Comparison of ENCODE assay signal across 12 cellular contexts in the genomic region with DNA sequence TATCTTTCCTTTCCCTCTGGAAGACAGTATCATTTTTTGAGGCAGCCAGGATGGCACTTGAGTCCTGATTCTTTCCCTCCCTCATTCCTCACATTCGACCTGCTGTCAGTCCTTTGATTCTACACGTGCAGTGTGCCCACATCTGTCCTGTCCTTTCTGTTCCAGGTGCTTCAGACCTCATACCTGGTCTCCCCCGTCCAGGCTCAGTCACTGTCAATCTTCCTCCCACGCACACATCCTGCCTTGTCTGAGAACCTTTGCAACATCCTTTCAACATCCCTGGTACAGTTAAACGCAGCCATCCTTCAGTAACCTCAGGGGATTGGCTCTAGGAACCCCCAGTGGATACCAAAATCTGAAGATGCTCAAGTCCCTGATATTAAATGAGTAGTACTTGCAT. TPM values are rescaled to one million over a fixed set of nuclear protein-coding genes. Genes with fewer than 3 reads are reported as not detected.
DNase-seq lines count a peak whose midpoint lies in the region; ATAC-seq and TF ChIP-seq lines count a peak whose summit lies in the region.
"Had no signal": no experiment of that assay in that cellular context is flagged by ENCODE, and none has a peak within 500 bp of the region (broad histone marks: within the 10 kb centered on the region; RNA-seq: fewer than 3 reads in every experiment).

No MANE protein-coding gene starts in this region.

- no peaks in the 10 kb centered on the region for H3K9me3 Mint-ChIP-seq in activated CD4-positive, alpha-beta T cell treated with anti-CD3 and anti-CD28 coated beads, Interleukin-2, amount 10 ng/mL, durations not matched to agents 7 days and 5 days
- no peaks in the 10 kb centered on the region for H3K9me3 Mint-ChIP-seq in effector memory CD8-positive, alpha-beta T cell
- H3K9me3 Mint-ChIP-seq in HFFc6, result no peaks in the 10 kb centered on the region

- POLR2A ChIA-PET in activated CD4-positive, alpha-beta T cell treated with anti-CD3 and anti-CD28 coated beads, Interleukin-2, amount 10 ng/mL, durations not matched to agents 7 days and 5 days (lab: Charles Lee), result no interaction called here

- TF ChIP-seq CTCF in HFFc6 (IDR thresholded peaks at IDR 0.05), result no peak
- TF ChIP-seq CTCF in GM13977 (IDR thresholded peaks at IDR 0.05; ENCODE audit: extremely low read depth, insufficient read depth, missing control alignments), result no peak

- CTCF ChIA-PET in activated CD4-positive, alpha-beta T cell treated with anti-CD3 and anti-CD28 coated beads, Interleukin-2, amount 10 ng/mL, durations not matched to agents 7 days and 5 days (lab: Charles Lee), result no interaction called here

- ATAC-seq in effector memory CD8-positive, alpha-beta T cell (replicated peaks), result peak; percentile 76
- no peak for ATAC-seq in GM18870 (IDR thresholded peaks at IDR 0.05; ENCODE audit: unreplicated experiment)
- ATAC-seq: gastroesophageal sphincter, Panc1 had no signal

- H3K27me3 Mint-ChIP-seq in activated CD4-positive, alpha-beta T cell treated with anti-CD3 and anti-CD28 coated beads, Interleukin-2, amount 10 ng/mL, durations not matched to agents 7 days and 5 days, result no peaks in the 10 kb centered on the region
- no peaks in the 10 kb centered on the region for H3K27me3 Mint-ChIP-seq in effector memory CD8-positive, alpha-beta T cell
- H3K27me3 Mint-ChIP-seq in HFFc6 (ENCODE audit: insufficient read depth), result peaks cover 34% of the 10 kb centered on the region; the same call in 1 of the 2 replicates

- in situ Hi-C loops in GM13977 (cut with MboI; ENCODE audit: low pct_unique_long_range_greater_than_20kb, low sequenced_read_pairs, unreplicated experiment), result no loop called here

- peak; percentile 35 for DNase-seq in stimulated activated CD4-positive, alpha-beta T cell treated with anti-CD3 and anti-CD28 coated beads, Interleukin-1b, Interleukin-23, amount 100 ng/mL, for 48 hours
- no peak for DNase-seq in stimulated activated CD4-positive, alpha-beta T cell treated with anti-CD3 and anti-CD28 coated beads, Interleukin-12 subunit alpha, Interleukin-12 subunit beta, amount 100 ng/mL, for 4 hours
- no peak for DNase-seq in activated CD4-positive, alpha-beta T cell treated with anti-CD3 and anti-CD28 coated beads, Interleukin-2, amount 10 ng/mL, durations not matched to agents 7 days and 5 days
- DNase-seq in effector memory CD8-positive, alpha-beta T cell, result no peak
- no peak for DNase-seq in HFFc6
- no peak for DNase-seq in GM13977 (ENCODE audit: low spot score)
- no peak for DNase-seq in NCI-H1930 (lab: John Stamatoyannopoulos, UW)
- DNase-seq: NCI-H1436, NCI-H510A treated with DMSO at 0.1 percent for 48 hours had no signal

- H3K4me1 Mint-ChIP-seq in activated CD4-positive, alpha-beta T cell treated with anti-CD3 and anti-CD28 coated beads, Interleukin-2, amount 10 ng/mL, durations not matched to agents 7 days and 5 days, result peaks cover 88% of the 10 kb centered on the region
- H3K4me1 Mint-ChIP-seq in effector memory CD8-positive, alpha-beta T cell (ENCODE audit: low read depth in 2 of 2), result peaks cover 64 to 72% of the 10 kb centered on the region in 2 donors
- H3K4me1 Mint-ChIP-seq in HFFc6 (ENCODE audit: low read depth), result no peaks in the 10 kb centered on the region; the same call in 1 of the 2 replicates

- H3K36me3 Mint-ChIP-seq in activated CD4-positive, alpha-beta T cell treated with anti-CD3 and anti-CD28 coated beads, Interleukin-2, amount 10 ng/mL, durations not matched to agents 7 days and 5 days (ENCODE audit: low read depth), result peaks cover 74% of the 10 kb centered on the region
- H3K36me3 Mint-ChIP-seq in effector memory CD8-positive, alpha-beta T cell (ENCODE audit: insufficient read depth), result peaks cover 9% of the 10 kb centered on the region
- no peaks in the 10 kb centered on the region for H3K36me3 Mint-ChIP-seq in HFFc6 (ENCODE audit: low read depth)

- H3K27ac Mint-ChIP-seq in activated CD4-positive, alpha-beta T cell treated with anti-CD3 and anti-CD28 coated beads, Interleukin-2, amount 10 ng/mL, durations not matched to agents 7 days and 5 days, result peak overlapping the region; percentile 46
- peak overlapping the region; percentile 49 to 70 for H3K27ac Mint-ChIP-seq in effector memory CD8-positive, alpha-beta T cell
- no peak overlapping the region for H3K27ac Mint-ChIP-seq in HFFc6

- no peak overlapping the region for H3K4me3 Mint-ChIP-seq in activated CD4-positive, alpha-beta T cell treated with anti-CD3 and anti-CD28 coated beads, Interleukin-2, amount 10 ng/mL, durations not matched to agents 7 days and 5 days
- H3K4me3 Mint-ChIP-seq in effector memory CD8-positive, alpha-beta T cell, result peak overlapping the region; percentile 17 to 21
- H3K4me3 Mint-ChIP-seq in HFFc6, result no peak overlapping the region

RNA-seq across cellular contexts. Expression of a gene that starts 10.1 kb away (rescaled TPM):
- 100 to 1,000 TPM; 113 to 119 TPM for total RNA-seq in activated CD4-positive, alpha-beta T cell treated with anti-CD3 and anti-CD28 coated beads, Interleukin-2, amount 10 ng/mL, durations not matched to agents 7 days and 5 days
- 1 to 10 TPM in 2 of 6 experiments, under 1 TPM in 4; 0.17 to 1.1 (median 0.95) TPM for total RNA-seq in HFFc6 (2021; fragmentation: NEBNext Ultra II Directional; extraction: Animal tissue kit (Norgen Biotek cat#: 25700))

RNA-seq across cellular contexts. Expression of a gene that starts 57.6 kb away (rescaled TPM):
- total RNA-seq in activated CD4-positive, alpha-beta T cell treated with anti-CD3 and anti-CD28 coated beads, Interleukin-2, amount 10 ng/mL, durations not matched to agents 7 days and 5 days, result 10 to 100 TPM; 56.1 to 56.6 TPM
- 10 to 100 TPM; 46.7 to 69.4 (median 57.1) TPM for total RNA-seq in HFFc6 (2021; fragmentation: NEBNext Ultra II Directional; extraction: Animal tissue kit (Norgen Biotek cat#: 25700))

Comparison
In these comparisons a context has a peak if more than half of its experiments do, and no peak if none do; other contexts are left out.
1. H3K4me3 Mint-ChIP-seq: peak in effector memory CD8-positive, alpha-beta T cell (2 of 2); none in activated CD4-positive, alpha-beta T cell treated with anti-CD3 and anti-CD28 coated beads, Interleukin-2, amount 10 ng/mL, durations not matched to agents 7 days and 5 days (single experiment) and HFFc6 (single experiment).
2. RNA of a gene that starts 10.1 kb away (total RNA-seq): 113 to 119 TPM in activated CD4-positive, alpha-beta T cell treated with anti-CD3 and anti-CD28 coated beads, Interleukin-2, amount 10 ng/mL, durations not matched to agents 7 days and 5 days; 0.17 to 1.1 TPM in HFFc6; every median in the first group is over 10 times any median in the second.